In genomic region chr4:32958586-32958985, GRCh38 we compare ENCODE assay signal across 1 cellular context.
TF ChIP-seq lines count a peak whose summit lies in the region.

No MANE protein-coding gene starts in this region.

TF ChIP-seq in H1, 55 proteins besides CTCF, POLR2A, EP300 and RAD21:
- TF ChIP-seq CHD7 (IDR thresholded peaks at IDR 0.05; ENCODE audit: insufficient replicate concordance, low read length) (no peak), E2F6 (IDR thresholded peaks at IDR 0.05) (no peak), NANOG (IDR thresholded peaks at IDR 0.05; ENCODE audit: insufficient read depth, low read depth, low read length, poor library complexity, severe bottlenecking) (no peak), BCL11A (IDR thresholded peaks at IDR 0.05; ENCODE audit: low read depth in 2 of 2, low read length in 2 of 2) (no peak), CBX8 (IDR thresholded peaks at IDR 0.05; ENCODE audit: borderline replicate concordance, low read depth, low read length) (no peak), KDM1A (IDR thresholded peaks at IDR 0.05; ENCODE audit: borderline replicate concordance, low read length) (no peak), SIRT6 (IDR thresholded peaks at IDR 0.05; ENCODE audit: low read length) (no peak), YY1 (IDR thresholded peaks at IDR 0.05; ENCODE audit: low read depth, low read length) (no peak), TEAD4 (IDR thresholded peaks at IDR 0.05; ENCODE audit: low read depth, low read length) (no peak), POLR2AphosphoS5 (IDR thresholded peaks at IDR 0.05; ENCODE audit: low read depth, low read length) (no peak), SP4 (IDR thresholded peaks at IDR 0.05; ENCODE audit: low read length) (no peak), NRF1 (IDR thresholded peaks at IDR 0.05; ENCODE audit: low read depth, low read length) (no peak), BRCA1 (IDR thresholded peaks at IDR 0.05; ENCODE audit: low read depth, low read length) (no peak), TAF1 (IDR thresholded peaks at IDR 0.05; ENCODE audit: low read depth, low read length) (no peak), KDM4A (IDR thresholded peaks at IDR 0.05; ENCODE audit: low read depth, low read length, severe bottlenecking) (no peak), HDAC6 (IDR thresholded peaks at IDR 0.05; ENCODE audit: low read depth, low read length) (no peak), SRF (IDR thresholded peaks at IDR 0.05; ENCODE audit: low read depth, low read length) (no peak), SUZ12 (IDR thresholded peaks at IDR 0.05; ENCODE audit: low read length) (no peak)
TF ChIP-seq in H1: peak in this region for 0.
